Comparison of ENCODE assay signal across 20 cellular contexts in the genomic region with DNA sequence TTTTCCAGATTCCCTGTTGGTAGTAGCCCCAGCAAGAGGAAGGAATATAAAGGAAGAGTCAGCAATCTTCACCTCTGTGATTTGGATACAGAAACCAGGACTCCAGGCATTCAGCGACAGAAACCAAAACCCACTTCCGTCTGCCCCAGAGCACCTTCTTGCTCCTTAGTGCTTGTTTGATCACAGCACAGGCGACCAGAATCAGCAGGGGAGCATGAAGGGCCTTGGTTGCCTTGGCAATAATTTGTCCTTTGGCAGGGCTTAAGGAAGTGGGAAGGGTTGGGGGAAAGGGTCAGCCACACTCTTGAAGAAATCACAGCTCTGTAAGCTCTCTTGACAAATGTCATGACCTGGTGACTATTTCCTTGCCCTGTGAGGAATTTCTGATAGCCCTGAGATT.
"Had no signal": no experiment of that assay in that cellular context is flagged by ENCODE, and none has a peak within 500 bp of the region (broad histone marks: within the 10 kb centered on the region; RNA-seq: fewer than 3 reads in every experiment).

No MANE protein-coding gene starts in this region.

- H3K27me3 Mint-ChIP-seq: natural killer cell treated with Interleukin-12 subunit alpha and Interleukin-12 subunit beta and Interleukin-15 and Interleukin-18, amount 100 ng/mL, for 72 hours; progenitor cell of endocrine pancreas had no signal

- H3K9me3 Mint-ChIP-seq: activated naive CD4-positive, alpha-beta T cell treated with anti-CD3 and anti-CD28 coated beads, Interleukin-2, amount 50 U/mL, for 72 hours; activated T-helper 1 cell treated with anti-CD3 and anti-CD28 coated beads, Interleukin-12 subunit alpha, Interleukin-12 subunit beta, Interleukin-2, Interleukin-4 antibody, amounts not matched to agents 30 ng/mL and 10 ng/mL and 1 ng/mL, durations not matched to agents 14 hours and 24 hours and 36 hours; mesothelial cell of epicardium had no signal

- H3K4me3 ChIP-seq: adrenal gland, esophagus muscularis mucosa, gastroesophageal sphincter, heart right ventricle, lung had no signal

- H3K4me1 ChIP-seq: adrenal gland, esophagus muscularis mucosa, gastroesophageal sphincter, heart right ventricle had no signal

- DNase-seq: activated CD4-positive, alpha-beta T cell treated with anti-CD3 and anti-CD28 coated beads for 1 hour; activated CD4-positive, alpha-beta T cell treated with anti-CD3 and anti-CD28 coated beads, Interleukin-2, amount 50 U/mL, for 48 hours; activated gamma-delta T cell treated with Interleukin-2 at 50 U/mL for 16 hours; adrenal gland; cerebellar nuclear complex; cortex of kidney; effector CD4-positive, alpha-beta T cell; heart right ventricle; left colon; stimulated activated naive CD4-positive, alpha-beta T cell; T-helper 1 cell; T-helper 9 cell had no signal

- H3K27me3 ChIP-seq: adrenal gland, esophagus muscularis mucosa, gastroesophageal sphincter had no signal

- H3K4me3 Mint-ChIP-seq: activated T-helper 1 cell treated with anti-CD3 and anti-CD28 coated beads, Interleukin-12 subunit alpha, Interleukin-12 subunit beta, Interleukin-2, Interleukin-4 antibody, amounts not matched to agents 30 ng/mL and 10 ng/mL and 1 ng/mL, durations not matched to agents 14 hours and 24 hours and 36 hours; mesothelial cell of epicardium; natural killer cell treated with Interleukin-12 subunit alpha and Interleukin-12 subunit beta and Interleukin-15 and Interleukin-18, amount 100 ng/mL, for 72 hours had no signal

- H3K36me3 ChIP-seq: adrenal gland, esophagus muscularis mucosa, gastroesophageal sphincter, heart right ventricle had no signal

- H3K36me3 Mint-ChIP-seq: activated naive CD4-positive, alpha-beta T cell treated with anti-CD3 and anti-CD28 coated beads, Interleukin-2, amount 50 U/mL, for 72 hours; mesothelial cell of epicardium; natural killer cell treated with Interleukin-12 subunit alpha and Interleukin-12 subunit beta and Interleukin-15 and Interleukin-18, amount 100 ng/mL, for 72 hours had no signal

- H3K27ac ChIP-seq: adrenal gland, esophagus muscularis mucosa, gastroesophageal sphincter, heart right ventricle had no signal

- H3K27ac Mint-ChIP-seq: activated naive CD4-positive, alpha-beta T cell treated with anti-CD3 and anti-CD28 coated beads, Interleukin-2, amount 50 U/mL, for 72 hours; activated T-helper 1 cell treated with anti-CD3 and anti-CD28 coated beads, Interleukin-12 subunit alpha, Interleukin-12 subunit beta, Interleukin-2, Interleukin-4 antibody, amounts not matched to agents 30 ng/mL and 10 ng/mL and 1 ng/mL, durations not matched to agents 14 hours and 24 hours and 36 hours; mesothelial cell of epicardium; natural killer cell treated with Interleukin-12 subunit alpha and Interleukin-12 subunit beta and Interleukin-15 and Interleukin-18, amount 100 ng/mL, for 72 hours had no signal

- H3K9me3 ChIP-seq: adrenal gland, esophagus muscularis mucosa, gastroesophageal sphincter, heart right ventricle had no signal

- ATAC-seq: activated naive CD4-positive, alpha-beta T cell treated with anti-CD3 and anti-CD28 coated beads, Interleukin-2, amount 50 U/mL, for 72 hours; gastroesophageal sphincter; heart right ventricle; left colon; natural killer cell treated with Interleukin-12 subunit alpha and Interleukin-12 subunit beta and Interleukin-15 and Interleukin-18, amount 100 ng/mL, for 72 hours had no signal

- H3K4me1 Mint-ChIP-seq: mesothelial cell of epicardium had no signal
